23 cellular contexts compared by ENCODE assay signal in genomic region chr1:2528016-2528415, GRCh38. TPM values are rescaled to one million over a fixed set of nuclear protein-coding genes. Genes with fewer than 3 reads are reported as not detected.
DNase-seq lines count a peak whose midpoint lies in the region; ATAC-seq and TF ChIP-seq lines count a peak whose summit lies in the region.
"Had no signal": no experiment of that assay in that cellular context is flagged by ENCODE, and none has a peak within 500 bp of the region (broad histone marks: within the 10 kb centered on the region; RNA-seq: fewer than 3 reads in every experiment).

No MANE protein-coding gene starts in this region.

- TF ChIP-seq CTCF in thoracic aorta (IDR thresholded peaks at IDR 0.05) (no peak), spleen (IDR thresholded peaks at IDR 0.05 in 8 of 11, conservative IDR thresholded peaks at IDR 0.05 in 3 of 11) (no peak)

- peaks cover 64% of the 10 kb centered on the region for H3K27me3 ChIP-seq in ectodermal cell (ENCODE audit: control insufficient read depth, insufficient read depth, low read length, poor library complexity, severe bottlenecking)
- no peaks in the 10 kb centered on the region for H3K27me3 ChIP-seq in thoracic aorta (replicated peaks; ENCODE audit: insufficient read depth)
- H3K27me3 ChIP-seq in spleen (replicated peaks in 1 of 7), result peaks cover 0 to 61% (median 29%) of the 10 kb centered on the region in 7 donors

- peak overlapping the region; percentile 52 for H3K4me3 ChIP-seq in ectodermal cell (ENCODE audit: insufficient read depth, low read depth, low read length)
- no peak overlapping the region for H3K4me3 ChIP-seq in thoracic aorta
- H3K4me3 ChIP-seq in spleen, result no peak overlapping the region
- H3K4me3 ChIP-seq: adrenal gland, esophagus muscularis mucosa, hepatocyte had no signal

- peak; percentile 37 for DNase-seq in DMS 273 (lab: John Stamatoyannopoulos, UW; ENCODE audit: unreplicated experiment)
- no peak for DNase-seq in DMS 273 treated with DMSO at 0.1 percent for 48 hours (lab: John Stamatoyannopoulos, UW)
- DNase-seq in medulla oblongata (ENCODE audit: extremely low spot score), result peak; percentile 46
- DNase-seq in thoracic aorta (ENCODE audit: low spot score), result no peak
- no peak for DNase-seq in spleen
- DNase-seq in SKM-1 treated with dmso at 0.1 percent for 144 hours (lab: John Stamatoyannopoulos, UW; ENCODE audit: unreplicated experiment), result no peak
- no peak for DNase-seq in stimulated activated naive CD4-positive, alpha-beta T cell (lab: John Stamatoyannopoulos, UW)
- DNase-seq: activated CD4-positive, alpha-beta memory T cell treated with anti-CD3 and anti-CD28 coated beads for 36 hours; CD8-positive, alpha-beta memory T cell; GF-D8; KG1; left colon; natural killer cell; NCI-H1436; PC-3; stimulated activated CD4-positive, alpha-beta T cell treated with anti-CD3 and anti-CD28 coated beads, Interleukin-4, amount 100 ng/mL, for 24 hours had no signal

- no peak for ATAC-seq in thoracic aorta (ENCODE audit: insufficient number of reproducible peaks, low FRiP score, low read depth)
- ATAC-seq: left colon, natural killer cell, PC-3, SK-N-SH treated with all-trans-retinoic acid at 6 μM for 48 hours had no signal

- H3K27ac ChIP-seq in ectodermal cell (ENCODE audit: insufficient read depth, low read depth, low read length, poor library complexity, severe bottlenecking) (no peak overlapping the region), thoracic aorta (peak overlapping the region; percentile 40 to 56), spleen (peak overlapping the region in 1 of 8 donors; percentile 52)
- H3K27ac ChIP-seq: 22Rv1, hepatocyte, HL-60 had no signal

- intact Hi-C loops in spleen (cut with DNase I; ENCODE audit: low total_unique reads), result no loop called here

- H3K36me3 ChIP-seq in ectodermal cell (ENCODE audit: control insufficient read depth, insufficient read depth, low read length), result no peaks in the 10 kb centered on the region
- H3K36me3 ChIP-seq in thoracic aorta, result no peaks in the 10 kb centered on the region
- no peaks in the 10 kb centered on the region for H3K36me3 ChIP-seq in spleen
- H3K36me3 ChIP-seq: adrenal gland, esophagus muscularis mucosa had no signal

- 86 to 87% methylated on average over 12 of the region's 12 CpGs for WGBS in ectodermal cell, 2 experiments
- WGBS in spleen, 5 donors, result 71 to 92% (median 89%) methylated on average over 4 to 12 of the region's 12 CpGs

- no peaks in the 10 kb centered on the region for H3K9me3 ChIP-seq in ectodermal cell (ENCODE audit: control insufficient read depth, low read length)
- no peaks in the 10 kb centered on the region for H3K9me3 ChIP-seq in thoracic aorta
- H3K9me3 ChIP-seq in spleen, result no peaks in the 10 kb centered on the region
- H3K9me3 ChIP-seq: adrenal gland, esophagus muscularis mucosa had no signal

- H3K4me1 ChIP-seq in ectodermal cell (ENCODE audit: control insufficient read depth, insufficient read depth, low read length) (peaks cover 46% of the 10 kb centered on the region), thoracic aorta (ENCODE audit: control insufficient read depth in 1 of 2, low read depth in 2 of 2) (peaks cover 52 to 81% of the 10 kb centered on the region in 2 donors), spleen (peaks cover 42 to 89% (median 75%) of the 10 kb centered on the region in 6 donors)

- no peak for TF ChIP-seq POLR2A in spleen (IDR thresholded peaks at IDR 0.05)

RNA-seq across cellular contexts. Expression of gene PANK4, which starts 1.6 kb away (rescaled TPM):
- 49.5 TPM for polyA plus RNA-seq in ectodermal cell (2013, experiment 1 of 4)
- 37.4 TPM for polyA plus RNA-seq in ectodermal cell (2013, experiment 2 of 4)
- polyA plus RNA-seq in ectodermal cell (2013, experiment 3 of 4), result 34.6 TPM
- polyA plus RNA-seq in ectodermal cell (2013, experiment 4 of 4), result 35.3 TPM
- total RNA-seq in thoracic aorta, result 10 to 100 TPM; 27.1 to 32.0 TPM
- 10 to 100 TPM; 34.9 to 49.5 (median 47.6) TPM for total RNA-seq in spleen
- 10 to 100 TPM; 13.8 to 30.6 (median 14.0) TPM for polyA plus RNA-seq in spleen

RNA-seq across cellular contexts. Expression of gene HES5, which starts 2.0 kb away (rescaled TPM):
- polyA plus RNA-seq in ectodermal cell (2013, experiment 1 of 4), result 22.0 TPM
- polyA plus RNA-seq in ectodermal cell (2013, experiment 2 of 4), result 34.7 TPM
- 42.2 TPM for polyA plus RNA-seq in ectodermal cell (2013, experiment 3 of 4)
- 53.9 TPM for polyA plus RNA-seq in ectodermal cell (2013, experiment 4 of 4)
- total RNA-seq in thoracic aorta (1 to 10 TPM in 1 of 2 donors, under 1 TPM in 1; 0.27 to 2.7 TPM), spleen (under 1 TPM in 4 of 7 donors, not detected in 3; 0.36 to 0.54 (median 0.42) TPM)
- polyA plus RNA-seq in spleen, result under 1 TPM in 1 of 3 donors, not detected in 2; 0.36 TPM
- total RNA-seq: adrenal gland; CD8-positive, alpha-beta memory T cell; hepatocyte; natural killer cell had no signal
- polyA plus RNA-seq: adrenal gland; CD8-positive, alpha-beta memory T cell had no signal

RNA-seq across cellular contexts. Expression of gene TNFRSF14, which starts 28.2 kb away (rescaled TPM):
- 0.85 TPM for polyA plus RNA-seq in ectodermal cell (2013, experiment 1 of 4)
- polyA plus RNA-seq in ectodermal cell (2013, experiment 2 of 4), result 1.2 TPM
- polyA plus RNA-seq in ectodermal cell (2013, experiment 3 of 4), result 0.69 TPM
- 0.65 TPM for polyA plus RNA-seq in ectodermal cell (2013, experiment 4 of 4)
- total RNA-seq in thoracic aorta (10 to 100 TPM; 29.6 to 55.6 TPM), spleen (100 to 1,000 TPM; 146 to 203 (median 190) TPM)
- 100 to 1,000 TPM; 167 to 366 (median 302) TPM for polyA plus RNA-seq in spleen

RNA-seq across cellular contexts. Expression of gene PLCH2, which starts 51.9 kb away (rescaled TPM):
- polyA plus RNA-seq in ectodermal cell (2013, experiment 1 of 4), result 1.4 TPM
- 2.7 TPM for polyA plus RNA-seq in ectodermal cell (2013, experiment 2 of 4)
- polyA plus RNA-seq in ectodermal cell (2013, experiment 3 of 4), result 1.8 TPM
- polyA plus RNA-seq in ectodermal cell (2013, experiment 4 of 4), result 2.2 TPM
- total RNA-seq in thoracic aorta (1 to 10 TPM; 1.1 to 1.9 TPM), spleen (10 to 100 TPM in 1 of 7 donors, 1 to 10 TPM in 6; 2.2 to 21.0 (median 9.5) TPM)
- 10 to 100 TPM in 1 of 3 donors, 1 to 10 TPM in 2; 5.4 to 10.8 (median 6.5) TPM for polyA plus RNA-seq in spleen

RNA-seq across cellular contexts. Expression of gene PRXL2B, which starts 58.6 kb away (rescaled TPM):
- 45.0 TPM for polyA plus RNA-seq in ectodermal cell (2013, experiment 1 of 4)
- polyA plus RNA-seq in ectodermal cell (2013, experiment 2 of 4), result 46.1 TPM
- polyA plus RNA-seq in ectodermal cell (2013, experiment 3 of 4), result 31.7 TPM
- 36.7 TPM for polyA plus RNA-seq in ectodermal cell (2013, experiment 4 of 4)
- 10 to 100 TPM in 1 of 2 donors, 1 to 10 TPM in 1; 8.3 to 15.2 TPM for total RNA-seq in thoracic aorta
- total RNA-seq in spleen, result 10 to 100 TPM; 21.9 to 43.0 (median 26.7) TPM
- 10 to 100 TPM; 10.7 to 29.0 (median 13.2) TPM for polyA plus RNA-seq in spleen

Comparison
In these comparisons a context has a peak if more than half of its experiments do, and no peak if none do; other contexts are left out.
1. DNase-seq: peak in DMS 273 (single experiment) and medulla oblongata (single experiment); none in DMS 273 treated with DMSO at 0.1 percent for 48 hours (single experiment), thoracic aorta (single experiment), spleen (single experiment), SKM-1 treated with dmso at 0.1 percent for 144 hours (single experiment) and stimulated activated naive CD4-positive, alpha-beta T cell (0 of 6).